7 cellular contexts compared by ENCODE assay signal in the genomic region with DNA sequence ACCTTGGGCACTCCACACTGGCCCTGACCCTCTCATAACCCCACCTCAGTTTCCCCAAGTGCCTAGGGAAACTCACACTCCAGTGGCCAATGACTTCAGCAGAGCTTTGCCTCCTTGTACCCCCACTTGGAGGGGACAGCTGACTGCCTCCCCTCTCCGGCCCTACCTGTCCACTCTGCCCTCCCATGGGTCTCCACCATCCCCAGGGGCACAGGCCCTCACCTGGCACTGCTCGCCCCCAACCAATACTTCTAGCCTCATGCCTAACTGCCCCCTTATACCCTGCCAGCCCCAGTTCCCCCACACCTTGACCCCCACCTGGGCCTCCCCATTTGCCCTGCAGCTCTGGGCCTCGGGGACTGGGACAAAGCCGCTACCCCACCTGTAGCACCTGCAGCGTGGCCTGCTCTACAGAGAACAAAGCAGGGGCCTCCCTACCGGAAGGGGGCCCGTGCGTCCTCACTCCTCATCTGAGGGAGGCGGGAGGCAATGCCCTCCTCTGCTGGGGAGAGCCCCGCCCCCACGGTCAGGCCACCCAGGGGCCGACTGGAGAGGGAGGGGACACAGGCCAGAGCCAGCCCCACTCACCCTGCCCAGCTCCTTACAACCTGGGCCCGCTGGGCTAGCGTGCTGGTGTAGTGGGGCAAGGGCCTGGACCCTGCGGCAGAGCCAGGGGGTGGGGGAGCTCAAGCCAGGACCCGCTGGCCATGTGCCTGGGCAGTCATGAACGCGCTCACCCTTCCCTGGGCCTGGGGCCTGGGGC. TPM values are rescaled to one million over a fixed set of nuclear protein-coding genes. Genes with fewer than 3 reads are reported as not detected.
DNase-seq lines count a peak whose midpoint lies in the region; FAIRE-seq and TF ChIP-seq lines count a peak whose summit lies in the region.
"Had no signal": no experiment of that assay in that cellular context is flagged by ENCODE, and none has a peak within 500 bp of the region (broad histone marks: within the 10 kb centered on the region; RNA-seq: fewer than 3 reads in every experiment).

No MANE protein-coding gene starts in this region.

- H3K4me3 Mint-ChIP-seq in Caco-2 (ENCODE audit: unreplicated experiment) = no peak overlapping the region
- no peak overlapping the region for H3K4me3 Mint-ChIP-seq in astrocyte (ENCODE audit: unreplicated experiment)
- H3K4me3 Mint-ChIP-seq: CD4-positive, alpha-beta T cell had no signal

- H3K4me1 ChIP-seq in Caco-2 = peaks cover 91% of the 10 kb centered on the region
- peaks cover 56% of the 10 kb centered on the region for H3K4me1 ChIP-seq in astrocyte (ENCODE audit: insufficient read depth, low read length)
- H3K4me1 ChIP-seq in muscle layer of duodenum (ENCODE audit: control insufficient read depth in 1 of 2, insufficient read depth in 2 of 2, low read length in 2 of 2) = peaks cover 3 to 91% of the 10 kb centered on the region in 2 donors

- H3K27ac Mint-ChIP-seq in Caco-2 (ENCODE audit: unreplicated experiment) = peak overlapping the region; percentile 85
- H3K27ac Mint-ChIP-seq in astrocyte (ENCODE audit: unreplicated experiment) = peak overlapping the region; percentile 84
- H3K27ac Mint-ChIP-seq: CD4-positive, alpha-beta T cell had no signal

- no peak overlapping the region for H3K4me3 ChIP-seq in Caco-2 (ENCODE audit: low read depth, low read length)
- no peak overlapping the region for H3K4me3 ChIP-seq in astrocyte (ENCODE audit: insufficient read depth, low read depth, low read length)
- peak overlapping the region in 1 of 2 donors; percentile 7 for H3K4me3 ChIP-seq in muscle layer of duodenum (ENCODE audit: low read depth in 1 of 2, low read length in 2 of 2)

- H3K36me3 ChIP-seq in Caco-2 (ENCODE audit: control insufficient read depth, insufficient read depth, low read length) (peaks cover 26% of the 10 kb centered on the region), astrocyte (ENCODE audit: insufficient read depth, low read length) (no peaks in the 10 kb centered on the region), muscle layer of duodenum (ENCODE audit: control insufficient read depth in 1 of 2, insufficient read depth in 2 of 2, low read length in 2 of 2) (no peaks in the 10 kb centered on the region)

- POLR2A ChIA-PET in Caco-2 (lab: Charles Lee) = interaction anchor here (0.6 kb wide), 1 partner anchor 57 kb away, joined by 4 read pairs; no protein-coding TSS in a partner anchor

- peaks cover 19% of the 10 kb centered on the region for H4K20me1 ChIP-seq in astrocyte (ENCODE audit: insufficient read depth, low read length)

- CTCF ChIA-PET in Caco-2 (lab: Charles Lee) = interaction anchor here (0.9 kb wide), 1 partner anchor 1180 kb away, joined by 3 read pairs; no protein-coding TSS in a partner anchor

- H3K9me3 Mint-ChIP-seq in Caco-2 (ENCODE audit: unreplicated experiment) (no peaks in the 10 kb centered on the region), astrocyte (ENCODE audit: unreplicated experiment) (no peaks in the 10 kb centered on the region)
- H3K9me3 Mint-ChIP-seq: CD4-positive, alpha-beta T cell had no signal

- H3K27ac ChIP-seq in astrocyte (ENCODE audit: low read depth, low read length) = no peak overlapping the region
- H3K27ac ChIP-seq in muscle layer of duodenum (ENCODE audit: low read length) = peak overlapping the region; percentile 31

- DNase-seq in Caco-2 = peak in 1 of 2 experiments; percentile 49
- DNase-seq in astrocyte (ENCODE audit: low read depth) = no peak
- no peak for DNase-seq in stimulated activated CD4-positive, alpha-beta T cell treated with anti-CD3 and anti-CD28 coated beads, Interleukin-2, amount 100 ng/mL, for 48 hours
- no peak for DNase-seq in globus pallidus (ENCODE audit: low spot score)
- no peak for DNase-seq in middle frontal gyrus (ENCODE audit: extremely low spot score, low spot score)
- DNase-seq: CD4-positive, alpha-beta T cell had no signal

- peak overlapping the region; percentile 65 for H3K4me2 ChIP-seq in astrocyte (ENCODE audit: low read length)

- H3K9ac ChIP-seq in astrocyte (ENCODE audit: low read length) = peak overlapping the region; percentile 18

- intact Hi-C loops in Caco-2 (cut with micrococcal nuclease; ENCODE audit: unreplicated experiment) = no loop called here

- BruUV-seq in Caco-2 (replicated peaks; lab: Mats Ljungman, UMichigan) = no TSS peak

- peaks cover 99% of the 10 kb centered on the region for H3K36me3 Mint-ChIP-seq in Caco-2 (ENCODE audit: insufficient read depth, unreplicated experiment)
- no peaks in the 10 kb centered on the region for H3K36me3 Mint-ChIP-seq in astrocyte (ENCODE audit: low read depth, unreplicated experiment)

- no peaks in the 10 kb centered on the region for H3K9me3 ChIP-seq in Caco-2
- no peaks in the 10 kb centered on the region for H3K9me3 ChIP-seq in astrocyte (ENCODE audit: insufficient read depth, low read depth, low read length)
- H3K9me3 ChIP-seq in muscle layer of duodenum (ENCODE audit: control insufficient read depth in 1 of 2, low read length in 2 of 2) = no peaks in the 10 kb centered on the region

- TF ChIP-seq CTCF in Caco-2 (IDR thresholded peaks at IDR 0.05; ENCODE audit: insufficient read depth in 1 of 2, low read depth in 1 of 2, low read length in 1 of 2, severe bottlenecking in 1 of 2, unreplicated experiment in 1 of 2) = no peak
- TF ChIP-seq CTCF in astrocyte (IDR thresholded peaks at IDR 0.05; ENCODE audit: insufficient read depth, low read depth, low read length) = no peak

- H3K27me3 Mint-ChIP-seq in Caco-2 (ENCODE audit: insufficient read depth, unreplicated experiment) (no peaks in the 10 kb centered on the region), astrocyte (ENCODE audit: low read depth, unreplicated experiment) (no peaks in the 10 kb centered on the region)

- H3K4me1 Mint-ChIP-seq in Caco-2 (ENCODE audit: low read depth, unreplicated experiment) = peaks cover 36% of the 10 kb centered on the region
- peaks cover 8% of the 10 kb centered on the region for H3K4me1 Mint-ChIP-seq in astrocyte (ENCODE audit: low read depth, unreplicated experiment)

- H3K79me2 ChIP-seq in astrocyte (ENCODE audit: insufficient read depth, low read length) = peaks cover 5% of the 10 kb centered on the region

- H3K27me3 ChIP-seq in Caco-2 (replicated peaks; ENCODE audit: control insufficient read depth, insufficient read depth, low read length) = no peaks in the 10 kb centered on the region
- H3K27me3 ChIP-seq in astrocyte (ENCODE audit: insufficient read depth, low read length) = no peaks in the 10 kb centered on the region
- no peaks in the 10 kb centered on the region for H3K27me3 ChIP-seq in muscle layer of duodenum (ENCODE audit: low read depth, low read length)

- H2AFZ ChIP-seq in astrocyte (ENCODE audit: low read depth, low read length) = peak overlapping the region; percentile 26

- no peak for FAIRE-seq in astrocyte (lab: Jason Lieb, UNC)

RNA-seq across cellular contexts. Expression of gene LAMA5, which starts 8.2 kb away (rescaled TPM):
- total RNA-seq in Caco-2 (2022) (1,050 and 1,125 TPM in 2 replicates), astrocyte (285 and 350 TPM in 2 replicates)

RNA-seq across cellular contexts. Expression of gene RPS21, which starts 28.0 kb away (rescaled TPM):
- 4,496 and 4,723 TPM in 2 replicates for total RNA-seq in Caco-2 (2022)
- total RNA-seq in astrocyte = 1,126 and 1,251 TPM in 2 replicates

RNA-seq across cellular contexts. Expression of gene CABLES2, which starts 48.2 kb away (rescaled TPM):
- 30.7 and 36.4 TPM in 2 replicates for total RNA-seq in Caco-2 (2022)
- 4.4 and 5.4 TPM in 2 replicates for total RNA-seq in astrocyte

RNA-seq across cellular contexts. Expression of gene ADRM1, which starts 56.1 kb away (rescaled TPM):
- total RNA-seq in Caco-2 (2022) (261 and 263 TPM in 2 replicates), astrocyte (123 and 125 TPM in 2 replicates)
